19 cellular contexts compared by ENCODE assay signal in the genomic region with DNA sequence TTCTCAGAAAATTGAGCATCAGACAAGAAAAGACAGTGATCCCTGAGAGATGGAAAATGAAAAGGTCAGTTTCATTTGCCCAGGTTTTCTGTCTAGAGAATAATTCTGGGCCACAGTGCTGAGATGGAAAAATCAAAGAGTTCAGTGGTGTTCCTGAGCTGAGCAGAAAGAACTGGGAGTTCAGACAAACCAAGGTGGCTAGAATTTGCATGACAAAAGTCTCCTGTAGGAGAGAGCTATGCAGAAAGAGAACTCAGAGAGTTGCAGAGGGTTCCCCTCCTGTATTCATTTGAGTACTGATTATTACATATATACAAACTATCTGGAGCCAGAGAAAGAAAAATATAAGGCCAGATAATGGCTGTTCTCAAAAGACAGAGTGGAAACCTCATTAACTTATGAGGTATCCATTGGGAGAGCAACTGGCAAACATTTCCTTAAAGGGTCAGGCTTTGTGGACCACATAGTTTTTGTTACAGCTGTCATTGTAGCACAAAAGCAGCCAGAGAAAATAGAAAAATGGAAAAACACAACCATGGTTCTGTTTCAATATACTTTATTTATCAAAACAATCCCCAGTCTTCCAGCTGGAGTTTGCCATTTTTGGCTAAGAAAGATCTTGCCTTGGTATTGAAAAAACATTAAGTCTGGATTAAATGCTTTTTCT.
"Had no signal": no experiment of that assay in that cellular context is flagged by ENCODE, and none has a peak within 500 bp of the region (broad histone marks: within the 10 kb centered on the region; RNA-seq: fewer than 3 reads in every experiment).

No MANE protein-coding gene starts in this region.

- H3K27ac ChIP-seq: adrenal gland, gastrocnemius medialis, lower lobe of right lung, pancreas had no signal

- H3K27me3 ChIP-seq: adrenal gland, gastrocnemius medialis, pancreas had no signal

- DNase-seq: activated B cell treated with CpG ODN at 0.5 μM for 24 hours; activated CD4-positive, alpha-beta T cell treated with anti-CD3 and anti-CD28 coated beads for 48 hours; activated CD8-positive, alpha-beta T cell treated with anti-CD3 and anti-CD28 coated beads for 36 hours; activated effector memory CD4-positive, alpha-beta T cell treated with anti-CD3 and anti-CD28 coated beads, Interleukin-2, amount 50 U/mL, for 16 hours; activated T-cell treated with anti-CD3 and anti-CD28 coated beads, Interleukin-2, amount 50 U/mL, for 4 hours; adrenal gland; cerebellar nuclear complex; effector memory CD8-positive, alpha-beta T cell; gastrocnemius medialis; kidney glomerular epithelial cell; lower lobe of right lung; midbrain; pancreas; stimulated activated CD4-positive, alpha-beta T cell treated with anti-CD3 and anti-CD28 coated beads, Interleukin-1b, Interleukin-23, amount 100 ng/mL, for 48 hours; stimulated activated naive CD8-positive, alpha-beta T cell treated with anti-CD3 and anti-CD28 coated beads, Interleukin-15, amount 100 ng/mL, for 72 hours had no signal

- H3K36me3 Mint-ChIP-seq: activated naive CD4-positive, alpha-beta T cell treated with anti-CD3 and anti-CD28 coated beads, Interleukin-2, amount 50 U/mL, for 24 hours had no signal

- H3K27ac Mint-ChIP-seq: activated B cell treated with CpG ODN at 0.5 μM for 24 hours; activated CD8-positive, alpha-beta T cell treated with anti-CD3 and anti-CD28 coated beads for 36 hours; activated naive CD4-positive, alpha-beta T cell treated with anti-CD3 and anti-CD28 coated beads, Interleukin-2, amount 50 U/mL, for 24 hours; effector memory CD8-positive, alpha-beta T cell; stimulated activated naive CD8-positive, alpha-beta T cell treated with anti-CD3 and anti-CD28 coated beads, Interleukin-15, amount 100 ng/mL, for 72 hours; T-helper 1 cell treated with Interleukin-12 subunit alpha and Interleukin-12 subunit beta and Interleukin-4 antibody, amounts not matched to agents 30 μg/mL and 1 μg/mL, for 36 hours had no signal

- FAIRE-seq: pancreas, TTC549 had no signal

- H3K4me1 ChIP-seq: adrenal gland, gastrocnemius medialis, lower lobe of right lung, pancreas had no signal

- H3K4me1 Mint-ChIP-seq: activated B cell treated with CpG ODN at 0.5 μM for 24 hours; activated naive CD4-positive, alpha-beta T cell treated with anti-CD3 and anti-CD28 coated beads, Interleukin-2, amount 50 U/mL, for 24 hours; stimulated activated naive CD8-positive, alpha-beta T cell treated with anti-CD3 and anti-CD28 coated beads, Interleukin-15, amount 100 ng/mL, for 72 hours had no signal

- H3K4me3 Mint-ChIP-seq: activated B cell treated with CpG ODN at 0.5 μM for 24 hours; activated CD8-positive, alpha-beta T cell treated with anti-CD3 and anti-CD28 coated beads for 36 hours; activated naive CD4-positive, alpha-beta T cell treated with anti-CD3 and anti-CD28 coated beads, Interleukin-2, amount 50 U/mL, for 24 hours; activated T-cell treated with anti-CD3 and anti-CD28 coated beads, Interleukin-2, amount 50 U/mL, for 4 hours; brain; effector memory CD8-positive, alpha-beta T cell; stimulated activated naive CD8-positive, alpha-beta T cell treated with anti-CD3 and anti-CD28 coated beads, Interleukin-15, amount 100 ng/mL, for 72 hours; T-helper 1 cell treated with Interleukin-12 subunit alpha and Interleukin-12 subunit beta and Interleukin-4 antibody, amounts not matched to agents 30 μg/mL and 1 μg/mL, for 36 hours had no signal

- H3K9me3 ChIP-seq: gastrocnemius medialis, lower lobe of right lung, pancreas had no signal

- H3K36me3 ChIP-seq: adrenal gland, gastrocnemius medialis, lower lobe of right lung, pancreas had no signal

- H3K4me3 ChIP-seq: adrenal gland, gastrocnemius medialis, lower lobe of right lung, pancreas had no signal

- H3K27me3 Mint-ChIP-seq: activated B cell treated with CpG ODN at 0.5 μM for 24 hours; activated CD8-positive, alpha-beta T cell treated with anti-CD3 and anti-CD28 coated beads for 36 hours; activated naive CD4-positive, alpha-beta T cell treated with anti-CD3 and anti-CD28 coated beads, Interleukin-2, amount 50 U/mL, for 24 hours; brain; effector memory CD8-positive, alpha-beta T cell; stimulated activated naive CD8-positive, alpha-beta T cell treated with anti-CD3 and anti-CD28 coated beads, Interleukin-15, amount 100 ng/mL, for 72 hours had no signal
